Comparison of ENCODE assay signal across 9 cellular contexts in the genomic region with DNA sequence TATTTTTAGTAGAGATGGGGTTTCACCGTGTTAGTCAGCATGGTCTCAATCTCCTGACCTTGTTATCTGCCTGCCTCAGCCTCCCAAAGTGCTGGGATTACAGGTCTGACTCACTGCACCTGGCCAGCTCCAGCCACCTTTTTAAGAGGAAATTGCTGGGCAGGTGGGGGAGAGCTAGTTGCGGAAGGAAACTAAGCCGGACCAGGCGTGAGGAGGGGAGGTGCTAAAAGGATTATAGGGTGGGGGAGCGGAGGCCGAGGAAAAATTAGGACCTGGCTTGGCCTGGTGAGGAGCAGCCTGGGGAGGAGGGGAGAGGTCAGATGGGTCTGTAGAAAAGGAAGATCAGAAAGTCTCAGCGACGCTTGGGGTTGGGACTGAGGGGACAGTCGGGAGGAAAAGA. TPM values are rescaled to one million over a fixed set of nuclear protein-coding genes. Genes with fewer than 3 reads are reported as not detected.
DNase-seq lines count a peak whose midpoint lies in the region; ATAC-seq, FAIRE-seq and TF ChIP-seq lines count a peak whose summit lies in the region.
"Not testable (repeated sequence)": the region's sequence is repeated elsewhere in the genome, so short reads cannot be mapped to it uniquely, and the experiment has no call there.
"Had no signal": no experiment of that assay in that cellular context is flagged by ENCODE, and none has a peak within 500 bp of the region (broad histone marks: within the 10 kb centered on the region; RNA-seq: fewer than 3 reads in every experiment).

No MANE protein-coding gene starts in this region.

- H4K8ac ChIP-seq in IMR-90 (ENCODE audit: low read depth in 2 of 2, low read length in 2 of 2); mesendoderm (ENCODE audit: low read depth, low read length); trophoblast cell (ENCODE audit: low read depth, low read length): not testable (repeated sequence)

- not testable (repeated sequence) for H3K9me1 ChIP-seq in IMR-90 (ENCODE audit: insufficient read depth, low read length); K562 (ENCODE audit: control insufficient read depth, insufficient read depth, low read length)

- H3K79me2 ChIP-seq in K562 (ENCODE audit: control insufficient read depth, insufficient read depth, low read length); mesendoderm (ENCODE audit: control insufficient read depth, insufficient read depth, low read length); trophoblast cell (ENCODE audit: control insufficient read depth, insufficient read depth, low read length, poor library complexity): not testable (repeated sequence)

- not testable (repeated sequence) for H2BK120ac ChIP-seq in IMR-90 (ENCODE audit: low read depth, low read length); mesendoderm (ENCODE audit: low read depth, low read length); trophoblast cell (ENCODE audit: insufficient read depth, low read length, poor library complexity)

- H2BK15ac ChIP-seq in IMR-90 (ENCODE audit: low read depth, low read length); mesendoderm (replicated peaks; ENCODE audit: low read depth): not testable (repeated sequence)

- peaks cover 10% of the 10 kb centered on the region for H3K9me3 ChIP-seq in IMR-90 (ENCODE audit: control insufficient read depth, insufficient read depth, low read length)
- H3K9me3 ChIP-seq in K562 (replicated peaks; ENCODE audit: control insufficient read depth, insufficient read depth, low read depth, low read length); trophoblast cell (ENCODE audit: insufficient read depth, low read depth, low read length): not testable (repeated sequence)

- H3K14ac ChIP-seq in IMR-90 (replicated peaks; ENCODE audit: low read depth, low read length); trophoblast cell (ENCODE audit: low read length): not testable (repeated sequence)

- H2BK12ac ChIP-seq in trophoblast cell (ENCODE audit: low read length) = not testable (repeated sequence)

- in situ Hi-C loops in IMR-90 (cut with MboI; ENCODE audit: low sequenced_read_pairs); K562 (cut with MboI): not testable (repeated sequence)

- intact Hi-C loops in IMR-90 (cut with micrococcal nuclease); K562 (cut with micrococcal nuclease): not testable (repeated sequence)

- not testable (repeated sequence) for TF ChIP-seq RAD21 in IMR-90 (IDR thresholded peaks at IDR 0.05; ENCODE audit: low read length); K562 (CRISPR knock-in tag; conservative IDR thresholded peaks at IDR 0.05 in 1 of 2, IDR thresholded peaks at IDR 0.05 in 1 of 2)

- H3K27me3 ChIP-seq in IMR-90 (ENCODE audit: control insufficient read depth, insufficient read depth, low read length); K562 (ENCODE audit: control insufficient read depth in 2 of 2, insufficient read depth in 2 of 2, low read length in 2 of 2); mesendoderm (ENCODE audit: insufficient read depth, low read length, poor library complexity); trophoblast cell (ENCODE audit: insufficient read depth, low read length): not testable (repeated sequence)

- not testable (repeated sequence) for ATAC-seq in IMR-90 (ENCODE audit: low read depth); K562

- H3K27ac ChIP-seq in IMR-90 (ENCODE audit: insufficient read depth, low read length); K562 (ENCODE audit: extremely low read depth, low read depth, low read length); mesendoderm (ENCODE audit: low read depth, low read length); trophoblast cell (ENCODE audit: low read depth, low read length): not testable (repeated sequence)

- H3K36me3 ChIP-seq in IMR-90 (ENCODE audit: control insufficient read depth, insufficient read depth, low read length); K562 (ENCODE audit: control insufficient read depth, insufficient read depth, low read length); mesendoderm (ENCODE audit: control insufficient read depth, insufficient read depth, low read length); trophoblast cell (ENCODE audit: control insufficient read depth in 1 of 2, insufficient read depth in 2 of 2, low read length in 2 of 2): not testable (repeated sequence)

- H3K4ac ChIP-seq in IMR-90 (ENCODE audit: low read depth, low read length); mesendoderm (ENCODE audit: low read depth, low read length): not testable (repeated sequence)
- H3K4ac ChIP-seq in trophoblast cell (ENCODE audit: low read depth, low read length) = peak overlapping the region; percentile 36

- H3K18ac ChIP-seq in IMR-90 (ENCODE audit: low read depth, low read length); mesendoderm (ENCODE audit: low read length); trophoblast cell (ENCODE audit: low read length): not testable (repeated sequence)

- dilution Hi-C loops in IMR-90 (cut with HindIII; ENCODE audit: low sequenced_read_pairs, unreplicated experiment) = not testable (repeated sequence)

- not testable (repeated sequence) for H4K5ac ChIP-seq in IMR-90 (ENCODE audit: low read depth, low read length); mesendoderm (ENCODE audit: low read length)

- not testable (repeated sequence) for H2BK20ac ChIP-seq in IMR-90 (ENCODE audit: low read depth, low read length)

- TF ChIP-seq EP300 in K562 (IDR thresholded peaks at IDR 0.05; ENCODE audit: low read length) = not testable (repeated sequence)

- H3K23ac ChIP-seq in IMR-90 (ENCODE audit: low read depth, low read length); mesendoderm (ENCODE audit: low read length); trophoblast cell (ENCODE audit: low read length): not testable (repeated sequence)

- WGBS in IMR-90 (ENCODE audit: extremely low coverage in 2 of 2, insufficient read length in 1 of 2), 2 experiments = 89% methylated on average over 5 of the region's 9 CpGs; no CpG with 5 or more reads in 1 of the 2 experiments
- 0% methylated on average over 9 of the region's 9 CpGs for WGBS in K562 (ENCODE audit: insufficient coverage, low coverage, missing lambda C conversion rate)
- no CpG with 5 or more reads among the region's 9 CpGs for WGBS in mesendoderm (ENCODE audit: extremely low coverage, insufficient coverage, low lambda C conversion rate)
- WGBS in trophoblast cell (ENCODE audit: extremely low coverage, insufficient coverage, insufficient read length) = no CpG with 5 or more reads among the region's 9 CpGs

- not testable (repeated sequence) for TF ChIP-seq POLR2A in IMR-90 (IDR thresholded peaks at IDR 0.05; ENCODE audit: low read depth, low read length); K562 (conservative IDR thresholded peaks at IDR 0.05)

- not testable (repeated sequence) for H3K79me1 ChIP-seq in IMR-90 (ENCODE audit: low read depth in 1 of 2, low read length in 2 of 2); mesendoderm (ENCODE audit: low read length); trophoblast cell (ENCODE audit: low read length)

- not testable (repeated sequence) for FAIRE-seq in K562 (lab: Jason Lieb, UNC)

- not testable (repeated sequence) for H3K9ac ChIP-seq in IMR-90 (ENCODE audit: low read depth, low read length); K562 (ENCODE audit: insufficient read depth in 1 of 2, low read depth in 2 of 2, low read length in 2 of 2); mesendoderm (ENCODE audit: low read length); trophoblast cell (ENCODE audit: low read length)

- CTCF ChIA-PET in IMR-90 (lab: Yijun Ruan, JAX) = interaction anchor here (0.7 kb wide), 1 partner anchor 442 kb away, joined by 6 read pairs; no protein-coding TSS in a partner anchor
- CTCF ChIA-PET in K562 (lab: Yijun Ruan, JAX; ENCODE audit: low intra/inter-chr PET ratio) = not testable (repeated sequence)

- TF ChIP-seq CTCF in IMR-90 (conservative IDR thresholded peaks at IDR 0.05; ENCODE audit: low read depth, low read length); K562 (IDR thresholded peaks at IDR 0.05 in 2 of 3, conservative IDR thresholded peaks at IDR 0.05 in 1 of 3; ENCODE audit: insufficient read depth in 2 of 3, low read depth in 1 of 3, low read length in 3 of 3): not testable (repeated sequence)

- not testable (repeated sequence) for H3K56ac ChIP-seq in IMR-90 (ENCODE audit: extremely low read depth, insufficient read depth, low read length); mesendoderm (ENCODE audit: low read length)

- H3K4me2 ChIP-seq in IMR-90 (ENCODE audit: low read depth, low read length); K562 (ENCODE audit: insufficient read depth, low read length); mesendoderm (ENCODE audit: low read length); trophoblast cell (ENCODE audit: low read length): not testable (repeated sequence)

- peak; percentile 28 for DNase-seq in DMS53 (lab: John Stamatoyannopoulos, UW)
- DNase-seq in IMR-90; K562 (ENCODE audit: extremely low read depth in 1 of 4, low spot score in 3 of 4); trophoblast cell: not testable (repeated sequence)
- peak; percentile 24 for DNase-seq in NCI-H82 treated with DMSO at 0.1 percent for 48 hours (lab: John Stamatoyannopoulos, UW; ENCODE audit: unreplicated experiment)
- DNase-seq in mesendoderm = peak; percentile 59

- not testable (repeated sequence) for H4K20me1 ChIP-seq in IMR-90 (ENCODE audit: insufficient read depth, low read length); K562 (replicated peaks; ENCODE audit: control insufficient read depth, insufficient read depth, low read length)

- H2AK9ac ChIP-seq in IMR-90 (replicated peaks; ENCODE audit: low read depth, low read length, poor library complexity) = not testable (repeated sequence)

- BruUV-seq in IMR-90 (replicated peaks; lab: Mats Ljungman, UMichigan); K562 (replicated peaks; lab: Mats Ljungman, UMichigan): not testable (repeated sequence)

- not testable (repeated sequence) for H2BK5ac ChIP-seq in IMR-90 (ENCODE audit: low read depth, low read length, poor library complexity, severe bottlenecking); mesendoderm (ENCODE audit: low read length); trophoblast cell (ENCODE audit: low read depth, low read length, poor library complexity)

- H2AFZ ChIP-seq in IMR-90 (replicated peaks; ENCODE audit: low read length, poor library complexity); K562 (ENCODE audit: low read depth, low read length); trophoblast cell (ENCODE audit: insufficient read depth, low read length, poor library complexity): not testable (repeated sequence)

- H2AK5ac ChIP-seq in IMR-90 (ENCODE audit: low read depth, low read length) = peak overlapping the region; percentile 28; the same call in 1 of the 2 replicates
- H2AK5ac ChIP-seq in mesendoderm (ENCODE audit: low read length); trophoblast cell (ENCODE audit: low read length): not testable (repeated sequence)

- H4K12ac ChIP-seq in trophoblast cell (ENCODE audit: low read depth, low read length) = not testable (repeated sequence)

- H4K91ac ChIP-seq in IMR-90 (ENCODE audit: insufficient read depth, low read depth, low read length); trophoblast cell (ENCODE audit: low read depth, low read length): not testable (repeated sequence)

- H3K4me1 ChIP-seq in IMR-90 (ENCODE audit: control insufficient read depth, insufficient read depth, low read length); K562 (replicated peaks in 1 of 2; ENCODE audit: control insufficient read depth in 2 of 2, insufficient read depth in 2 of 2, low read length in 2 of 2); mesendoderm (ENCODE audit: control insufficient read depth, low read depth, low read length); trophoblast cell (ENCODE audit: control insufficient read depth in 1 of 2, insufficient read depth in 2 of 2, low read length in 2 of 2): not testable (repeated sequence)

- not testable (repeated sequence) for H3K4me3 ChIP-seq in IMR-90 (ENCODE audit: insufficient read depth, low read depth, low read length); K562; mesendoderm (ENCODE audit: low read length); trophoblast cell (ENCODE audit: low read depth, low read length)

- POLR2A ChIA-PET in IMR-90 (lab: Charles Lee; ENCODE audit: unreplicated experiment); K562 (lab: Yijun Ruan, JAX): not testable (repeated sequence)

RNA-seq across cellular contexts. Expression of gene F3, which starts 29.4 kb away (rescaled TPM):
- total RNA-seq in IMR-90 (2012; rRNA removed) (75.6 and 102 TPM in 2 replicates), K562 (2014; rRNA removed) (not detected in 2 replicates), K562 (2014; rRNA removed; fragmentation: Illumina TruSeq; extraction: Trizol) (not detected in 2 replicates), K562 (2015; rRNA removed; fragmentation: Illumina TruSeq; extraction: Trizol) (not detected in 2 replicates), K562 (2021) (0.09 and 0.24 TPM in 2 replicates)
- polyA plus RNA-seq in IMR-90 (2012; rRNA removed) (99.0 and 126 TPM in 2 replicates), K562 (2011; rRNA removed) (0.09 and 0.28 TPM in 2 replicates), K562 (2014; fragmentation: Illumina TruSeq; extraction: Trizol) (not detected in 2 replicates), K562 (2014; fragmentation: Nextera tagmentation; extraction: Ambion mirVana) (not detected), K562 (2014; rRNA removed) (0.09 TPM in 1 of 2 replicates, not detected in the other)
- 45.0 and 45.1 TPM in 2 replicates for polyA plus RNA-seq in IMR-90 (2012; cell fraction: cytosol; rRNA removed)
- 88.3 and 572 TPM in 2 replicates for polyA plus RNA-seq in IMR-90 (2012; cell fraction: nucleus; rRNA removed; ENCODE audit: low replicate concordance)
- 0.46 TPM in 1 of 2 replicates, not detected in the other for total RNA-seq in K562 (2011; cell fraction: chromatin; rRNA removed; ENCODE audit: low replicate concordance)
- 0.50 TPM in 1 of 2 replicates, not detected in the other for total RNA-seq in K562 (2011; cell fraction: nucleolus; rRNA removed)
- total RNA-seq in K562 (2011; cell fraction: nucleoplasm; rRNA removed) = not detected in 2 replicates
- polyA plus RNA-seq in K562 (2011; cell fraction: cytosol; rRNA removed) = 0.32 TPM in 1 of 2 replicates, not detected in the other
- 0.13 and 0.30 TPM in 2 replicates for polyA plus RNA-seq in K562 (2011; cell fraction: nucleus; rRNA removed)
- 0.08 TPM in 1 of 2 replicates, not detected in the other for polyA plus RNA-seq in K562 (2012)
- 0.12 TPM in 1 of 2 replicates, not detected in the other for polyA minus RNA-seq in K562 (2011; rRNA and poly(A)+ RNA removed)
- 4.6 TPM in 1 of 2 replicates, not detected in the other for polyA minus RNA-seq in K562 (2011; cell fraction: cytosol; rRNA and poly(A)+ RNA removed)
- polyA minus RNA-seq in K562 (2011; cell fraction: nucleus; rRNA and poly(A)+ RNA removed) = 0.67 TPM in 2 replicates
- 11.9 TPM for polyA plus RNA-seq in mesendoderm (2013, experiment 1 of 2)
- 11.5 TPM for polyA plus RNA-seq in mesendoderm (2013, experiment 2 of 2)
- polyA plus RNA-seq in trophoblast cell (2013) = 43.0 and 43.9 TPM in 2 replicates
- total RNA-seq: CD4-positive, CD25-positive, alpha-beta regulatory T cell had no signal
- polyA plus RNA-seq: CD4-positive, alpha-beta memory T cell; CD4-positive, CD25-positive, alpha-beta regulatory T cell; CD8-positive, alpha-beta memory T cell had no signal

Comparison
In these comparisons a context has a peak if more than half of its experiments do, and no peak if none do; other contexts are left out.
1. RNA of gene F3, which starts 29.4 kb away (total RNA-seq): 75.6 to 102 TPM in IMR-90; 0.09 to 0.50 TPM in K562; every median in the first group is over 10 times any median in the second.